ENCODE assay signal across 36 cellular contexts in genomic region chr5:140962190-140962589, GRCh38. TPM values are rescaled to one million over a fixed set of nuclear protein-coding genes. Genes with fewer than 3 reads are reported as not detected.
"Had no signal": no experiment of that assay in that cellular context is flagged by ENCODE, and none has a peak within 500 bp of the region (broad histone marks: within the 10 kb centered on the region; RNA-seq: fewer than 3 reads in every experiment).

No MANE protein-coding gene starts in this region.

- H3K9me3 ChIP-seq: adrenal gland, body of pancreas, breast epithelium had no signal

- H3K4me1 ChIP-seq: adrenal gland, breast epithelium had no signal

- H3K4me3 ChIP-seq: adrenal gland, body of pancreas, breast epithelium had no signal

- H3K27ac ChIP-seq: adrenal gland, body of pancreas, brain microvascular endothelial cell, breast epithelium, VCaP had no signal

- DNase-seq: activated B cell treated with CpG ODN at 0.5 μM for 24 hours; activated CD4-positive, alpha-beta memory T cell treated with anti-CD3 and anti-CD28 coated beads for 36 hours; activated CD4-positive, alpha-beta T cell treated with anti-CD3 and anti-CD28 coated beads for 4 hours; activated CD4-positive, alpha-beta T cell treated with anti-CD3 and anti-CD28 coated beads, Interleukin-2, amount 10 ng/mL, durations not matched to agents 24 days and 14 days; activated CD4-positive, alpha-beta T cell treated with anti-CD3 and anti-CD28 coated beads, Interleukin-2, amount 50 U/mL, for 1 hour; activated CD4-positive, alpha-beta T cell treated with anti-CD3 and anti-CD28 coated beads, Interleukin-2, amount 50 U/mL, for 4 hours; activated CD4-positive, CD25-positive, alpha-beta regulatory T cell treated with anti-CD3 and anti-CD28 coated beads, Interleukin-2, amount 50 U/mL, for 72 hours; activated CD8-positive, alpha-beta memory T cell treated with anti-CD3 and anti-CD28 coated beads, Interleukin-2, amount 50 U/mL, for 4 hours; activated CD8-positive, alpha-beta T cell treated with anti-CD3 and anti-CD28 coated beads for 36 hours; activated effector memory CD4-positive, alpha-beta T cell treated with anti-CD3 and anti-CD28 coated beads, Interleukin-2, amount 50 U/mL, for 16 hours; activated gamma-delta T cell treated with Interleukin-2 at 50 U/mL for 16 hours; activated naive CD4-positive, alpha-beta T cell; activated naive CD4-positive, alpha-beta T cell treated with anti-CD3 and anti-CD28 coated beads for 36 hours; activated naive CD4-positive, alpha-beta T cell treated with anti-CD3 and anti-CD28 coated beads, Interleukin-2, amount 50 U/mL, for 16 hours; activated naive CD8-positive, alpha-beta T cell treated with anti-CD3 and anti-CD28 coated beads for 36 hours; activated T-cell treated with anti-CD3 and anti-CD28 coated beads for 4 hours; activated T-cell treated with anti-CD3 and anti-CD28 coated beads, Interleukin-2, amount 50 U/mL, for 1 hour; activated T-cell treated with anti-CD3 and anti-CD28 coated beads, Interleukin-2, amount 50 U/mL, for 4 hours; activated T-cell treated with anti-CD3 and anti-CD28 coated beads, Interleukin-2, amount 50 U/mL, for 72 hours; adrenal gland; amniotic stem cell; aorta; body of pancreas; brain microvascular endothelial cell; central memory CD4-positive, alpha-beta T cell; T-helper 2 cell; T-helper 9 cell had no signal

- ATAC-seq: activated CD8-positive, alpha-beta T cell treated with anti-CD3 and anti-CD28 coated beads for 36 hours; activated naive CD4-positive, alpha-beta T cell treated with anti-CD3 and anti-CD28 coated beads, Interleukin-2, amount 50 U/mL, for 72 hours; activated T-cell treated with anti-CD3 and anti-CD28 coated beads, Interleukin-2, amount 50 U/mL, for 4 hours; activated T-cell treated with anti-CD3 and anti-CD28 coated beads, Interleukin-2, amount 50 U/mL, for 72 hours; activated T-helper 17 cell treated with anti-CD3 and anti-CD28 coated beads, Interleukin-2, amount 50 U/mL, for 72 hours; body of pancreas had no signal

- H3K36me3 ChIP-seq: adrenal gland, brain microvascular endothelial cell, breast epithelium had no signal

- FAIRE-seq: astrocyte, colon, TTC549 had no signal

- H3K27me3 ChIP-seq: body of pancreas, breast epithelium had no signal

RNA-seq across cellular contexts. Expression of gene PCDHAC2, which starts 4.1 kb away (rescaled TPM):
- total RNA-seq: activated B cell treated with CpG ODN at 0.5 μM for 24 hours; activated CD4-positive, alpha-beta memory T cell treated with anti-CD3 and anti-CD28 coated beads for 36 hours; activated CD4-positive, alpha-beta T cell treated with anti-CD3 and anti-CD28 coated beads, Interleukin-2, amount 10 ng/mL, durations not matched to agents 24 days and 14 days; activated CD8-positive, alpha-beta memory T cell treated with anti-CD3 and anti-CD28 coated beads for 36 hours; activated CD8-positive, alpha-beta T cell treated with anti-CD3 and anti-CD28 coated beads for 36 hours; activated naive CD4-positive, alpha-beta T cell treated with anti-CD3 and anti-CD28 coated beads for 36 hours; activated naive CD4-positive, alpha-beta T cell treated with anti-CD3 and anti-CD28 coated beads, Interleukin-2, amount 50 U/mL, for 72 hours; activated naive CD8-positive, alpha-beta T cell treated with anti-CD3 and anti-CD28 coated beads for 36 hours; activated T-cell treated with anti-CD3 and anti-CD28 coated beads, Interleukin-2, amount 50 U/mL, for 4 hours; activated T-cell treated with anti-CD3 and anti-CD28 coated beads, Interleukin-2, amount 50 U/mL, for 72 hours; activated T-helper 1 cell treated with anti-CD3 and anti-CD28 coated beads, Interleukin-12 subunit alpha, Interleukin-12 subunit beta, Interleukin-2, Interleukin-4 antibody, amounts not matched to agents 30 ng/mL and 10 ng/mL and 1 ng/mL, durations not matched to agents 14 hours and 24 hours and 36 hours; activated T-helper 17 cell treated with anti-CD3 and anti-CD28 coated beads, Interleukin-2, amount 50 U/mL, for 72 hours had no signal

RNA-seq across cellular contexts. Expression of gene PCDHAC1, which starts 36.1 kb away (rescaled TPM):
- total RNA-seq: activated B cell treated with CpG ODN at 0.5 μM for 24 hours; activated CD4-positive, alpha-beta memory T cell treated with anti-CD3 and anti-CD28 coated beads for 36 hours; activated CD4-positive, alpha-beta T cell treated with anti-CD3 and anti-CD28 coated beads, Interleukin-2, amount 10 ng/mL, durations not matched to agents 24 days and 14 days; activated CD8-positive, alpha-beta memory T cell treated with anti-CD3 and anti-CD28 coated beads for 36 hours; activated CD8-positive, alpha-beta T cell treated with anti-CD3 and anti-CD28 coated beads for 36 hours; activated naive CD4-positive, alpha-beta T cell treated with anti-CD3 and anti-CD28 coated beads for 36 hours; activated naive CD4-positive, alpha-beta T cell treated with anti-CD3 and anti-CD28 coated beads, Interleukin-2, amount 50 U/mL, for 72 hours; activated naive CD8-positive, alpha-beta T cell treated with anti-CD3 and anti-CD28 coated beads for 36 hours; activated T-cell treated with anti-CD3 and anti-CD28 coated beads, Interleukin-2, amount 50 U/mL, for 72 hours; activated T-helper 1 cell treated with anti-CD3 and anti-CD28 coated beads, Interleukin-12 subunit alpha, Interleukin-12 subunit beta, Interleukin-2, Interleukin-4 antibody, amounts not matched to agents 30 ng/mL and 10 ng/mL and 1 ng/mL, durations not matched to agents 14 hours and 24 hours and 36 hours; activated T-helper 17 cell treated with anti-CD3 and anti-CD28 coated beads, Interleukin-2, amount 50 U/mL, for 72 hours had no signal
- polyA plus RNA-seq: aorta had no signal
